Comparison of ENCODE assay signal across 8 cellular contexts in the genomic region with DNA sequence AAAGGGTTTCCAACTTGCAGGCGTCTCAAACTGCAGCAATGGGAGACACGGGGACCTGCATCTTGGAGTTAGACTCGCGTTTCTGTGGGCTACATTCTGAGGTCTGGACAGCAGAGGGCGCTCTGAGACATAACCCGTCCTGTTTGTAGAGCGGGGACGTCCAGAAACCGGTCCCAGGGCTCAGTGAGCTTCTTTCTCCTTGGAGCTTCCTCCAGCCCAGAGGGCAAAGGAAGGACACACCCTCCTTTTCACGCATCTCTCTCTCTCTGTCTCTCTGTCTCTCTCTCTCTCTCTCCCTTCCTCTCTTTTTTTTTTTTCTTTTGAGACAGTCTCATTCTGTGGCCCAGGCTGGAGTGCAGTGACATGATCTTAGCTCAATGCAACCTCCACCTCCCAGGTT. TPM values are rescaled to one million over a fixed set of nuclear protein-coding genes. Genes with fewer than 3 reads are reported as not detected.
DNase-seq lines count a peak whose midpoint lies in the region; ATAC-seq, FAIRE-seq and TF ChIP-seq lines count a peak whose summit lies in the region.

No MANE protein-coding gene starts in this region.

- TF ChIP-seq CTCF in nephron (IDR thresholded peaks at IDR 0.05; ENCODE audit: unreplicated experiment in 3 of 3), result peak; percentile 46 to 56 (median 52)

- no peaks in the 10 kb centered on the region for H3K4me1 Mint-ChIP-seq in nephron

- no peak overlapping the region for H3K4me3 Mint-ChIP-seq in nephron

- FAIRE-seq in RCC 7860 (lab: Jason Lieb, UNC), result no peak

- ATAC-seq in HG03378 (IDR thresholded peaks at IDR 0.05; ENCODE audit: unreplicated experiment), result no peak

- peak; percentile 41 for DNase-seq in Caki2 (ENCODE audit: low read depth)
- DNase-seq in HT1080 (ENCODE audit: low read depth), result peak; percentile 73
- peak; percentile 45 for DNase-seq in RCC 7860 (ENCODE audit: low spot score)
- peak; percentile 82 for DNase-seq in activated T-cell treated with anti-CD3 and anti-CD28 coated beads, Interleukin-2, amount 50 U/mL, for 1 hour
- DNase-seq in fibroblast of gingiva (ENCODE audit: low read depth), result peak; percentile 61
- DNase-seq in stimulated activated naive CD4-positive, alpha-beta T cell treated with Interleukin-2 at 50 U/mL for 16 hours (lab: John Stamatoyannopoulos, UW), result peak; percentile 79

- no peaks in the 10 kb centered on the region for H3K9me3 Mint-ChIP-seq in nephron

- H3K36me3 Mint-ChIP-seq in nephron (ENCODE audit: low read depth), result no peaks in the 10 kb centered on the region

- in situ Hi-C loops in Caki2 (cut with HindIII; ENCODE audit: low pct_unique_long_range_greater_than_20kb, low sequenced_read_pairs), result no loop called here

- H3K27me3 Mint-ChIP-seq in nephron (ENCODE audit: low read depth), result peaks cover 75% of the 10 kb centered on the region

- H3K27ac Mint-ChIP-seq in nephron, result no peak overlapping the region

RNA-seq across cellular contexts. Expression of gene COX4I1, which starts 19.8 kb away (rescaled TPM):
- 914 and 925 TPM in 2 replicates for total RNA-seq in Caki2 (2014; rRNA removed; shearing (Covaris generic); ENCODE audit: low replicate concordance)
- 611 and 705 TPM in 2 replicates for total RNA-seq in HT1080 (2014; rRNA removed; shearing (Covaris generic))
- 799 and 916 TPM in 2 replicates for polyA plus RNA-seq in HT1080 (2015; cell fraction: cytosol; rRNA removed)
- 353 and 383 TPM in 2 replicates for polyA plus RNA-seq in HT1080 (2015; cell fraction: nucleus; rRNA removed)

RNA-seq across cellular contexts. Expression of gene EMC8, which starts 19.9 kb away (rescaled TPM):
- 56.4 and 86.9 TPM in 2 replicates for total RNA-seq in Caki2 (2014; rRNA removed; shearing (Covaris generic); ENCODE audit: low replicate concordance)
- 121 and 158 TPM in 2 replicates for total RNA-seq in HT1080 (2014; rRNA removed; shearing (Covaris generic))
- 50.5 and 56.1 TPM in 2 replicates for polyA plus RNA-seq in HT1080 (2015; cell fraction: cytosol; rRNA removed)
- 32.7 and 33.1 TPM in 2 replicates for polyA plus RNA-seq in HT1080 (2015; cell fraction: nucleus; rRNA removed)
